In the genomic region with DNA sequence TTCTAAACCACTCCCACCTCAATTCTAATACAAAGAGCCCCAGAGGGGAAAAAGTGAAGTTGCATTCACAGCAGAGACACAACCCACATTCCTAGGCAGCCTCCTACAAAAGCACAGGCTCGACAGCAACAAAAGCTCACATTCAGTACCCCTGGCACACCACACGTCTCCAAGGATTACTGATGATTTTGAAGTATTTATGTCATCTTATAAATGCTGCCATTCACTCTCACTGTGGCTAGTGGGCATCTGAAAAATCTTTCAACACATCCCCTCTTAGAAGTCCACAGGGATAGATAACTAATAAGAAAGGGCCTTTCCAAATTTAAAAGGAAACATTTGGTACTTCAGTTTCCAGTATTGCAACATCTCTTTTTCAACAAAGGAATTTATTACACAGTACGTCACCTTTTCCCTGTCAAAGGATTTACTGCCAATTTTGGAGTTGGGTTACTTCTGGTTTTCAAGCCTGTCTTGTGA, we compare ENCODE assay signal across 8 cellular contexts.
A peak's percentile ranks its signal among the peaks of the same experiment; 100 is the strongest.
DNase-seq lines count a peak whose midpoint lies in the region; ATAC-seq and TF ChIP-seq lines count a peak whose summit lies in the region.

No MANE protein-coding gene starts in this region.

- H3K9ac ChIP-seq in HUES6 (ENCODE audit: low read length) (no peak overlapping the region), mammary epithelial cell (ENCODE audit: insufficient read depth, low read length) (peak overlapping the region; percentile 15)

- intact Hi-C loops in mammary epithelial cell (cut with micrococcal nuclease) = no loop called here
- intact Hi-C loops in thyroid gland (cut with DNase I) = no loop called here

- BruUV-seq in mammary epithelial cell (replicated peaks; lab: Mats Ljungman, UMichigan) = TSS peak; percentile 42

- TF ChIP-seq CTCF in mammary epithelial cell (conservative IDR thresholded peaks at IDR 0.05 in 1 of 2, IDR thresholded peaks at IDR 0.05 in 1 of 2; ENCODE audit: extremely low read depth in 1 of 2, insufficient read depth in 1 of 2, low read depth in 1 of 2, low read length in 2 of 2) = peak; percentile 11 to 20
- peak in 3 of 6 experiments; percentile 24 to 64 (median 47) for TF ChIP-seq CTCF in thyroid gland (IDR thresholded peaks at IDR 0.05)

- dilution Hi-C loops in mammary epithelial cell (cut with HindIII; ENCODE audit: low sequenced_read_pairs) = no loop called here

- DNase-seq in mammary epithelial cell (peak; percentile 80), kidney glomerular epithelial cell (lab: John Stamatoyannopoulos, UW) (peak; percentile 24), thyroid gland (peak; percentile 54 to 63), UCSD-AML1 (lab: John Stamatoyannopoulos, UW; ENCODE audit: unreplicated experiment) (no peak)
- no peak for DNase-seq in stimulated activated CD4-positive, alpha-beta T cell treated with anti-CD3 and anti-CD28 coated beads, Interleukin-4, amount 100 ng/mL, for 1 hour

- in situ Hi-C loops in mammary epithelial cell (cut with MboI; ENCODE audit: low sequenced_read_pairs in 2 of 2) = no loop called here

- H3K4me2 ChIP-seq in mammary epithelial cell (ENCODE audit: insufficient read depth, low read depth, low read length) = peak overlapping the region; percentile 74

- H3K9me3 ChIP-seq in HUES6 (ENCODE audit: control insufficient read depth, insufficient read depth, low read depth, low read length) (no peaks in the 10 kb centered on the region), mammary epithelial cell (replicated peaks; ENCODE audit: insufficient read depth, low read length) (no peaks in the 10 kb centered on the region), thyroid gland (no peaks in the 10 kb centered on the region)

- no peak for ATAC-seq in HG03045 (IDR thresholded peaks at IDR 0.05; ENCODE audit: unreplicated experiment)
- no peak for ATAC-seq in HG03139 (IDR thresholded peaks at IDR 0.05; ENCODE audit: unreplicated experiment)

- H3K79me2 ChIP-seq in mammary epithelial cell (ENCODE audit: insufficient read depth, low read length) = peaks cover 13% of the 10 kb centered on the region

- TF ChIP-seq POLR2A in thyroid gland (IDR thresholded peaks at IDR 0.05) = peak in 1 of 2 donors; percentile 37

- WGBS in mammary epithelial cell (ENCODE audit: low coverage, missing lambda C conversion rate) = 0% methylated on average over 3 of the region's 3 CpGs
- WGBS in thyroid gland, 2 donors = 20 to 22% methylated on average over 3 of the region's 3 CpGs

- CTCF ChIA-PET in mammary epithelial cell (lab: Charles Lee; ENCODE audit: low non-redundant PET) = interaction anchor here (0.6 kb wide), 2 partner anchors 54 to 760 kb away, joined by 6 read pairs; no protein-coding TSS in a partner anchor

- peaks cover 31% of the 10 kb centered on the region for H3K4me1 ChIP-seq in HUES6 (ENCODE audit: control insufficient read depth, insufficient read depth, low read length)
- H3K4me1 ChIP-seq in mammary epithelial cell (ENCODE audit: insufficient read depth, low read length) = peaks cover 13% of the 10 kb centered on the region
- H3K4me1 ChIP-seq in thyroid gland = peaks cover 0 to 14% of the 10 kb centered on the region in 2 donors

- peak overlapping the region; percentile 29 for H2AFZ ChIP-seq in mammary epithelial cell (ENCODE audit: low read depth, low read length)

- no peak overlapping the region for H3K4me3 ChIP-seq in HUES6 (ENCODE audit: low read depth, low read length)
- peak overlapping the region; percentile 8 to 26 (median 12) for H3K4me3 ChIP-seq in mammary epithelial cell (replicated peaks in 1 of 3; ENCODE audit: insufficient read depth in 1 of 3, low read depth in 2 of 3, low read length in 3 of 3)
- no peak overlapping the region for H3K4me3 ChIP-seq in thyroid gland (replicated peaks in 1 of 3)

- H3K36me3 ChIP-seq in HUES6 (ENCODE audit: control insufficient read depth, insufficient read depth, low read length) (no peaks in the 10 kb centered on the region), mammary epithelial cell (ENCODE audit: insufficient read depth, low read length) (no peaks in the 10 kb centered on the region), thyroid gland (no peaks in the 10 kb centered on the region)

- H4K20me1 ChIP-seq in mammary epithelial cell (ENCODE audit: insufficient read depth, low read length) = no peaks in the 10 kb centered on the region

- peak overlapping the region; percentile 13 for H3K27ac ChIP-seq in HUES6 (ENCODE audit: low read depth, low read length)
- peak overlapping the region; percentile 37 for H3K27ac ChIP-seq in mammary epithelial cell (ENCODE audit: insufficient read depth, low read depth, low read length)
- peak overlapping the region; percentile 73 to 92 (median 80) for H3K27ac ChIP-seq in thyroid gland

- H3K27me3 ChIP-seq in HUES6 (ENCODE audit: control insufficient read depth, insufficient read depth, low read length) (no peaks in the 10 kb centered on the region), mammary epithelial cell (ENCODE audit: insufficient read depth, low read length) (no peaks in the 10 kb centered on the region), thyroid gland (no peaks in the 10 kb centered on the region)

Comparison
In these comparisons a context has a peak if more than half of its experiments do, and no peak if none do; other contexts are left out.
1. H3K27ac ChIP-seq: peak in every context shown above with its lines; median percentile 80 in thyroid gland; 37 in mammary epithelial cell; 13 in HUES6.
2. H3K4me3 ChIP-seq: peak in mammary epithelial cell (3 of 3); none in HUES6 (single experiment) and thyroid gland (0 of 3).
3. DNase-seq: peak in mammary epithelial cell (single experiment), kidney glomerular epithelial cell (single experiment) and thyroid gland (2 of 2); none in stimulated activated CD4-positive, alpha-beta T cell treated with anti-CD3 and anti-CD28 coated beads, Interleukin-4, amount 100 ng/mL, for 1 hour (single experiment) and UCSD-AML1 (single experiment).